ENCODE assay signal across 8 cellular contexts in genomic region chr5:14090755-14091154, GRCh38.
"Had no signal": no experiment of that assay in that cellular context is flagged by ENCODE, and none has a peak within 500 bp of the region (broad histone marks: within the 10 kb centered on the region; RNA-seq: fewer than 3 reads in every experiment).

No MANE protein-coding gene starts in this region.

- H3K36me3 ChIP-seq: HAP-1 had no signal

- H3K4me3 ChIP-seq: HAP-1, K562 had no signal

- DNase-seq: GOT3, H7, HFFc6, IMR-90, Karpas-422 had no signal

- FAIRE-seq: K562 had no signal

- H3K9ac ChIP-seq: KMS-11 had no signal

- H3K27ac ChIP-seq: KMS-11 had no signal

- H3K9me3 ChIP-seq: HAP-1 had no signal

- H3K4me1 ChIP-seq: HAP-1 had no signal

- H3K4me2 ChIP-seq: KMS-11 had no signal

- ATAC-seq: K562 had no signal
